In genomic region chr6:155152211-155153076, GRCh38 we compare ENCODE assay signal across 1 cellular context.
TF ChIP-seq lines count a peak whose summit lies in the region.

No MANE protein-coding gene starts in this region.

TF ChIP-seq in WTC11, 78 proteins besides CTCF, POLR2A, EP300 and RAD21 (continued from another document):
- TF ChIP-seq MAX (CRISPR knock-in tag; IDR thresholded peaks at IDR 0.05) (peak; percentile 30; the same call in 1 of the 2 replicates), PRDM15 (CRISPR knock-in tag; IDR thresholded peaks at IDR 0.05) (no peak), ZNF512 (CRISPR knock-in tag; IDR thresholded peaks at IDR 0.05; ENCODE audit: borderline replicate concordance) (no peak), ZNF232 (CRISPR knock-in tag; IDR thresholded peaks at IDR 0.05) (peak; percentile 62; the same call in 1 of the 2 replicates), FOXP4 (CRISPR knock-in tag; IDR thresholded peaks at IDR 0.05) (0 out of 2 replicates have a peak, but pooled peaks have one; percentile 33)
